In genomic region chr12:65209655-65210043, GRCh38 we compare ENCODE assay signal across 9 cellular contexts. TPM values are rescaled to one million over a fixed set of nuclear protein-coding genes. Genes with fewer than 3 reads are reported as not detected.
DNase-seq lines count a peak whose midpoint lies in the region; ATAC-seq and TF ChIP-seq lines count a peak whose summit lies in the region.
"Had no signal": no experiment of that assay in that cellular context is flagged by ENCODE, and none has a peak within 500 bp of the region (broad histone marks: within the 10 kb centered on the region; RNA-seq: fewer than 3 reads in every experiment).

No MANE protein-coding gene starts in this region.

- no peak for TF ChIP-seq POLR2A in breast epithelium (IDR thresholded peaks at IDR 0.05)

- H3K9me3 Mint-ChIP-seq in activated CD8-positive, alpha-beta memory T cell treated with anti-CD3 and anti-CD28 coated beads, Interleukin-2, amount 10 ng/mL, durations not matched to agents 7 days and 5 days (ENCODE audit: low read depth): no peaks in the 10 kb centered on the region
- H3K9me3 Mint-ChIP-seq in T-helper 1 cell treated with Interleukin-12 subunit alpha and Interleukin-12 subunit beta and Interleukin-4 antibody, amounts not matched to agents 30 μg/mL and 1 μg/mL, for 36 hours: no peaks in the 10 kb centered on the region
- H3K9me3 Mint-ChIP-seq in Calu3 (ENCODE audit: low read depth, unreplicated experiment): no peaks in the 10 kb centered on the region
- H3K9me3 Mint-ChIP-seq: neural crest cell had no signal

- no peaks in the 10 kb centered on the region for H3K27me3 ChIP-seq in breast epithelium

- CTCF ChIA-PET in activated CD8-positive, alpha-beta memory T cell treated with anti-CD3 and anti-CD28 coated beads, Interleukin-2, amount 10 ng/mL, durations not matched to agents 7 days and 5 days (lab: Charles Lee): interaction anchor here (1.0 to 1.4 kb wide), 2 partner anchors 15 to 40 kb away, joined by 4 to 11 read pairs; partner anchors contain the start of gene LEMD3
- CTCF ChIA-PET in Calu3 (lab: Charles Lee): interaction anchor here (1.0 kb wide), 1 partner anchor 87 kb away, joined by 3 read pairs; no protein-coding TSS in a partner anchor

- H3K4me3 Mint-ChIP-seq in activated CD8-positive, alpha-beta memory T cell treated with anti-CD3 and anti-CD28 coated beads, Interleukin-2, amount 10 ng/mL, durations not matched to agents 7 days and 5 days: peak overlapping the region; percentile 62
- H3K4me3 Mint-ChIP-seq in T-helper 1 cell treated with Interleukin-12 subunit alpha and Interleukin-12 subunit beta and Interleukin-4 antibody, amounts not matched to agents 30 μg/mL and 1 μg/mL, for 36 hours: peak overlapping the region; percentile 79
- no peak overlapping the region for H3K4me3 Mint-ChIP-seq in Calu3 (ENCODE audit: low read depth, unreplicated experiment)
- H3K4me3 Mint-ChIP-seq: neural crest cell had no signal

- no peak for DNase-seq in activated CD8-positive, alpha-beta memory T cell treated with anti-CD3 and anti-CD28 coated beads, Interleukin-2, amount 10 ng/mL, durations not matched to agents 7 days and 5 days
- DNase-seq in activated CD8-positive, alpha-beta memory T cell treated with anti-CD3 and anti-CD28 coated beads, Interleukin-2, amount 50 U/mL, for 4 hours: no peak
- DNase-seq in pulmonary artery endothelial cell (ENCODE audit: low read depth, low spot score) (peak; percentile 32), breast epithelium (ENCODE audit: low spot score in 2 of 2) (no peak), DMS153 treated with DMSO at 0.1 percent for 48 hours (lab: John Stamatoyannopoulos, UW; ENCODE audit: unreplicated experiment) (no peak), Calu3 (no peak)

- H3K27ac ChIP-seq in breast epithelium: no peak overlapping the region

- H3K27me3 Mint-ChIP-seq in activated CD8-positive, alpha-beta memory T cell treated with anti-CD3 and anti-CD28 coated beads, Interleukin-2, amount 10 ng/mL, durations not matched to agents 7 days and 5 days: no peaks in the 10 kb centered on the region
- no peaks in the 10 kb centered on the region for H3K27me3 Mint-ChIP-seq in T-helper 1 cell treated with Interleukin-12 subunit alpha and Interleukin-12 subunit beta and Interleukin-4 antibody, amounts not matched to agents 30 μg/mL and 1 μg/mL, for 36 hours (ENCODE audit: low read depth)
- no peaks in the 10 kb centered on the region for H3K27me3 Mint-ChIP-seq in Calu3 (ENCODE audit: unreplicated experiment)

- H3K9me3 ChIP-seq in breast epithelium: no peaks in the 10 kb centered on the region

- H3K36me3 Mint-ChIP-seq in activated CD8-positive, alpha-beta memory T cell treated with anti-CD3 and anti-CD28 coated beads, Interleukin-2, amount 10 ng/mL, durations not matched to agents 7 days and 5 days: peaks cover 45% of the 10 kb centered on the region
- H3K36me3 Mint-ChIP-seq in T-helper 1 cell treated with Interleukin-12 subunit alpha and Interleukin-12 subunit beta and Interleukin-4 antibody, amounts not matched to agents 30 μg/mL and 1 μg/mL, for 36 hours (ENCODE audit: low read depth): peaks cover 21% of the 10 kb centered on the region
- peaks cover 8% of the 10 kb centered on the region for H3K36me3 Mint-ChIP-seq in Calu3 (ENCODE audit: insufficient read depth, unreplicated experiment)

- no peak overlapping the region for H3K4me3 ChIP-seq in breast epithelium

- ATAC-seq in activated CD8-positive, alpha-beta memory T cell treated with anti-CD3 and anti-CD28 coated beads, Interleukin-2, amount 10 ng/mL, durations not matched to agents 7 days and 5 days: peak; percentile 51
- ATAC-seq in HG02973 (IDR thresholded peaks at IDR 0.05; ENCODE audit: unreplicated experiment): peak; percentile 76

- TF ChIP-seq CTCF in breast epithelium (IDR thresholded peaks at IDR 0.05) (no peak), Calu3 (IDR thresholded peaks at IDR 0.05; ENCODE audit: unreplicated experiment) (no peak)

- peak overlapping the region; percentile 90 for H3K27ac Mint-ChIP-seq in activated CD8-positive, alpha-beta memory T cell treated with anti-CD3 and anti-CD28 coated beads, Interleukin-2, amount 10 ng/mL, durations not matched to agents 7 days and 5 days
- peak overlapping the region; percentile 92 for H3K27ac Mint-ChIP-seq in T-helper 1 cell treated with Interleukin-12 subunit alpha and Interleukin-12 subunit beta and Interleukin-4 antibody, amounts not matched to agents 30 μg/mL and 1 μg/mL, for 36 hours
- H3K27ac Mint-ChIP-seq in Calu3 (ENCODE audit: unreplicated experiment): no peak overlapping the region

- H3K4me1 ChIP-seq in breast epithelium: no peaks in the 10 kb centered on the region

- intact Hi-C loops in breast epithelium (cut with DNase I; ENCODE audit: low total_unique reads): no loop called here
- intact Hi-C loops in Calu3 (cut with micrococcal nuclease; ENCODE audit: unreplicated experiment): no loop called here

- H3K36me3 ChIP-seq in breast epithelium: no peaks in the 10 kb centered on the region

- peaks cover 42% of the 10 kb centered on the region for H3K4me1 Mint-ChIP-seq in activated CD8-positive, alpha-beta memory T cell treated with anti-CD3 and anti-CD28 coated beads, Interleukin-2, amount 10 ng/mL, durations not matched to agents 7 days and 5 days
- peaks cover 36% of the 10 kb centered on the region for H3K4me1 Mint-ChIP-seq in T-helper 1 cell treated with Interleukin-12 subunit alpha and Interleukin-12 subunit beta and Interleukin-4 antibody, amounts not matched to agents 30 μg/mL and 1 μg/mL, for 36 hours (ENCODE audit: low read depth)
- H3K4me1 Mint-ChIP-seq in Calu3 (ENCODE audit: low read depth, unreplicated experiment): peaks cover 11% of the 10 kb centered on the region

- BruUV-seq in Calu3 (replicated peaks; lab: Mats Ljungman, UMichigan): no TSS peak

RNA-seq across cellular contexts. Expression of gene LEMD3, which starts 40.3 kb away (rescaled TPM):
- 10 to 100 TPM; 28.2 to 37.3 TPM for total RNA-seq in activated CD8-positive, alpha-beta memory T cell treated with anti-CD3 and anti-CD28 coated beads, Interleukin-2, amount 10 ng/mL, durations not matched to agents 7 days and 5 days
- total RNA-seq in pulmonary artery endothelial cell (25.3 and 28.8 TPM in 2 replicates), breast epithelium (10 to 100 TPM; 31.0 to 69.4 (median 36.4) TPM), Calu3 (2022) (44.3 and 46.8 TPM in 2 replicates)
